1 cellular context compared by ENCODE assay signal in genomic region chr18:62249478-62250097, GRCh38.
TF ChIP-seq lines count a peak whose summit lies in the region.

No MANE protein-coding gene starts in this region.

TF ChIP-seq in HepG2, 621 proteins besides CTCF, POLR2A, EP300 and RAD21 (continued from another document):
- TF ChIP-seq THRA (CRISPR knock-in tag; IDR thresholded peaks at IDR 0.05; ENCODE audit: borderline replicate concordance) (no peak), ZNF766 (CRISPR knock-in tag; IDR thresholded peaks at IDR 0.05; ENCODE audit: borderline replicate concordance) (no peak), PPARG (CRISPR knock-in tag; conservative IDR thresholded peaks at IDR 0.05) (no peak), RFXANK (CRISPR knock-in tag; IDR thresholded peaks at IDR 0.05) (no peak), NFKBIZ (CRISPR knock-in tag; IDR thresholded peaks at IDR 0.05) (no peak), SMC3 (IDR thresholded peaks at IDR 0.05; ENCODE audit: low read length) (peak; percentile 62), REST (IDR thresholded peaks at IDR 0.05; ENCODE audit: borderline replicate concordance in 1 of 2, low read depth in 1 of 2, low read length in 2 of 2) (no peak), MTF2 (CRISPR knock-in tag; IDR thresholded peaks at IDR 0.05; ENCODE audit: borderline replicate concordance) (no peak), NCOA2 (CRISPR knock-in tag; IDR thresholded peaks at IDR 0.05) (no peak), STAG1 (CRISPR knock-in tag; IDR thresholded peaks at IDR 0.05) (peak; percentile 62)
TF ChIP-seq in HepG2: peak in this region for 4.
